ENCODE assay signal across 26 cellular contexts in the genomic region with DNA sequence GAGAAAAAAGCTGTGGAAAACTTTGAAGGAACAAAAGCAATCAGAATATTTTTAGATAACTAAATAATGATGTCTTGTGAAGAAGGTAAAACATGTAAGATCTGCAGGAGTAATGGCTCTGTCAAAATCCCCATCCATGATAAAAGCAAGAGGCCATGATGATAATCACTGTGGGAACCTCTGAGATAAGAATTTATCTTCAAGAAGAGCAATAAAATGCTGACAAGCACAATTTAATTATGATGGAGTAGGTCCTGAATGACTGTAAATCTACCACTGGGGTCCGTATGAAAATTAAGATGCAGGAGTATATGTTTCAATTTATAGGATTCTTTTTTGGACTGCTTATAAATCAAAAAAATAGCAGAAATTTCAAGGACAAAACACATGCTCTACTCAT.
"Had no signal": no experiment of that assay in that cellular context is flagged by ENCODE, and none has a peak within 500 bp of the region (broad histone marks: within the 10 kb centered on the region; RNA-seq: fewer than 3 reads in every experiment).

No MANE protein-coding gene starts in this region.

- H3K4me2 ChIP-seq: hepatocyte had no signal

- ATAC-seq: naive thymus-derived CD8-positive, alpha-beta T cell; pancreas; right cardiac atrium; stimulated activated effector memory CD8-positive, alpha-beta T cell treated with anti-CD3 and anti-CD28 coated beads, Interleukin-12 subunit alpha, Interleukin-12 subunit beta, amount 100 ng/mL, for 72 hours; upper lobe of right lung had no signal

- H2AFZ ChIP-seq: hepatocyte had no signal

- H3K79me2 ChIP-seq: hepatocyte had no signal

- H3K4me1 Mint-ChIP-seq: naive thymus-derived CD8-positive, alpha-beta T cell; nephron; stimulated activated effector memory CD8-positive, alpha-beta T cell treated with anti-CD3 and anti-CD28 coated beads, Interleukin-12 subunit alpha, Interleukin-12 subunit beta, amount 100 ng/mL, for 72 hours had no signal

- FAIRE-seq: pancreas, urothelium cell line had no signal

- H3K4me3 ChIP-seq: hepatocyte, left ventricle myocardium inferior, lung, pancreas, prostate gland, sigmoid colon, spleen, suprapubic skin, thoracic aorta, tibial artery, upper lobe of right lung had no signal

- H3K27me3 ChIP-seq: hepatocyte, sigmoid colon, spleen, suprapubic skin, tibial artery, upper lobe of right lung had no signal

- H3K9me3 Mint-ChIP-seq: naive thymus-derived CD8-positive, alpha-beta T cell; nephron; stimulated activated effector memory CD8-positive, alpha-beta T cell treated with anti-CD3 and anti-CD28 coated beads, Interleukin-12 subunit alpha, Interleukin-12 subunit beta, amount 100 ng/mL, for 72 hours; stimulated activated naive CD8-positive, alpha-beta T cell treated with anti-CD3 and anti-CD28 coated beads, Interleukin-15, Interleukin-2, amounts not matched to agents 100 ng/mL and 50 ng/mL, for 24 hours had no signal

- H3K36me3 ChIP-seq: left ventricle myocardium inferior, pancreas, prostate gland, sigmoid colon, spleen, suprapubic skin, thoracic aorta, tibial artery, upper lobe of right lung had no signal

- H3K4me3 Mint-ChIP-seq: naive thymus-derived CD8-positive, alpha-beta T cell; nephron; neural crest cell; stimulated activated effector memory CD8-positive, alpha-beta T cell treated with anti-CD3 and anti-CD28 coated beads, Interleukin-12 subunit alpha, Interleukin-12 subunit beta, amount 100 ng/mL, for 72 hours; stimulated activated naive CD8-positive, alpha-beta T cell treated with anti-CD3 and anti-CD28 coated beads, Interleukin-15, Interleukin-2, amounts not matched to agents 100 ng/mL and 50 ng/mL, for 24 hours had no signal

- H3K36me3 Mint-ChIP-seq: naive thymus-derived CD8-positive, alpha-beta T cell; stimulated activated effector memory CD8-positive, alpha-beta T cell treated with anti-CD3 and anti-CD28 coated beads, Interleukin-12 subunit alpha, Interleukin-12 subunit beta, amount 100 ng/mL, for 72 hours had no signal

- H3K27ac Mint-ChIP-seq: naive thymus-derived CD8-positive, alpha-beta T cell; stimulated activated effector memory CD8-positive, alpha-beta T cell treated with anti-CD3 and anti-CD28 coated beads, Interleukin-12 subunit alpha, Interleukin-12 subunit beta, amount 100 ng/mL, for 72 hours; stimulated activated naive CD8-positive, alpha-beta T cell treated with anti-CD3 and anti-CD28 coated beads, Interleukin-15, Interleukin-2, amounts not matched to agents 100 ng/mL and 50 ng/mL, for 24 hours had no signal

- DNase-seq: islet precursor cell; left ventricle myocardium inferior; naive thymus-derived CD8-positive, alpha-beta T cell; nucleus accumbens; pancreas; posterior cingulate gyrus; retina; right cardiac atrium; sigmoid colon; small intestine; spleen; stimulated activated CD4-positive, alpha-beta T cell treated with anti-CD3 and anti-CD28 coated beads, Interleukin-4, amount 100 ng/mL, for 24 hours; stimulated activated naive CD4-positive, alpha-beta T cell; tibial artery; trophoblast cell; upper lobe of right lung had no signal

- H3K4me1 ChIP-seq: left ventricle myocardium inferior, pancreas, prostate gland, sigmoid colon, spleen, suprapubic skin, tibial artery, upper lobe of right lung had no signal

- H3K9me3 ChIP-seq: left ventricle myocardium inferior, pancreas, prostate gland, sigmoid colon, spleen, suprapubic skin, thoracic aorta, tibial artery, upper lobe of right lung had no signal

- H3K27ac ChIP-seq: hepatocyte, left ventricle myocardium inferior, pancreas, prostate gland, sigmoid colon, spleen, suprapubic skin, thoracic aorta, tibial artery, upper lobe of right lung had no signal
